1 cellular context compared by ENCODE assay signal in the genomic region with DNA sequence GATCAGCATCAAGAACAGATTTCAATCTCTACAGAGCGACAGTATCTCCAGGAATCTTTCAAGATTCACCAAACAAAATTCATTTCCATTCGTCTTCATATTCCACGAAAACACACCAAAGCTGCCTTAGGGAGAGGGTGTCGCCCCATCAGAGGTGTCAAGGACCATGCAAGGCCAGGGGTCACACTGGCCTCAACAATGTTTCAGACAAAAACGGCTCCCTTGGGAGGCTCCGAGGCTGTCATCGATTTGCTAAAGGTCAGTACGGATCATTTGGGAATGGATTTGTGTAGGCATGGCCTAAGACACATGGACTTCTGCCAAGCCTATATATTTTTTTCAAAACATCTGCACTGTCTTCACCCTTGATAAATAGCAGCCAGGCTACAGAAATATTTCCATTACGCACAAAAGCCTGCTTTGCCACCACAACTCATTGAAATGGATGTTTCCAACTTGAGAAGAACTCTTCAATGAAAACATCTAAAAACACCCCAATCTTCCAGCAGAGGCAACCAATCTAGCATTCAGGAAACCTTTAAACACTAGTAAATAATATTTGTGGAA.
TF ChIP-seq lines count a peak whose summit lies in the region.

No MANE protein-coding gene starts in this region.

TF ChIP-seq in HEK293, 187 proteins besides CTCF, POLR2A, EP300 and RAD21:
- TF ChIP-seq, protein P1, sequence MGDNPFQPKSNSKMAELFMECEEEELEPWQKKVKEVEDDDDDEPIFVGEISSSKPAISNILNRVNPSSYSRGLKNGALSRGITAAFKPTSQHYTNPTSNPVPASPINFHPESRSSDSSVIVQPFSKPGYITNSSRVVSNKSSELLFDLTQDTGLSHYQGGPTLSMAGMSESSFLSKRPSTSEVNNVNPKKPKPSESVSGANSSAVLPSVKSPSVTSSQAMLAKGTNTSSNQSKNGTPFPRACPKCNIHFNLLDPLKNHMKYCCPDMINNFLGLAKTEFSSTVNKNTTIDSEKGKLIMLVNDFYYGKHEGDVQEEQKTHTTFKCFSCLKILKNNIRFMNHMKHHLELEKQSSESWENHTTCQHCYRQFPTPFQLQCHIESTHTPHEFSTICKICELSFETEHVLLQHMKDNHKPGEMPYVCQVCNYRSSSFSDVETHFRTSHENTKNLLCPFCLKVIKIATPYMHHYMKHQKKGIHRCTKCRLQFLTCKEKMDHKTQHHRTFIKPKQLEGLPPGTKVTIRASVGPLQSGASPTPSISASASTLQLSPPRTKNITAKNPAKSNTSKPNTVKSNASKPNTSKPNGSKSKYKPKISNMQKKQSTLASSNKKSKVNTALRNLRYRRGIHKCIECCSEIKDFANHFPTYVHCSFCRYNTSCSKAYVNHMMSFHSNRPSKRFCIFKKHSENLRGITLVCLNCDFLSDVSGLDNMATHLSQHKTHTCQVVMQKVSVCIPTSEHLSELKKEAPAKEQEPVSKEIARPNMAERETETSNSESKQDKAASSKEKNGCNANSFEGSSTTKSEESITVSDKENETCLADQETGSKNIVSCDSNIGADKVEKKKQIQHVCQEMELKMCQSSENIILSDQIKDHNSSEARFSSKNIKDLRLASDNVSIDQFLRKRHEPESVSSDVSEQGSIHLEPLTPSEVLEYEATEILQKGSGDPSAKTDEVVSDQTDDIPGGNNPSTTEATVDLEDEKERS (tag by site-specific recombination; IDR thresholded peaks at IDR 0.05), result no peak
- no peak for TF ChIP-seq ZNF664 (tag by site-specific recombination; IDR thresholded peaks at IDR 0.05)
- no peak for TF ChIP-seq ZNF560 (tag by site-specific recombination; IDR thresholded peaks at IDR 0.05; ENCODE audit: borderline replicate concordance)
- no peak for TF ChIP-seq ZNF707 (tag by site-specific recombination; IDR thresholded peaks at IDR 0.05)
- TF ChIP-seq ZNF423 (tag by site-specific recombination; IDR thresholded peaks at IDR 0.05), result no peak
- no peak for TF ChIP-seq ZNF792 (tag by site-specific recombination; IDR thresholded peaks at IDR 0.05)
- TF ChIP-seq ZNF292 (tag by site-specific recombination; IDR thresholded peaks at IDR 0.05; ENCODE audit: borderline replicate concordance, low read depth), result no peak
- TF ChIP-seq ZNF514 (tag by site-specific recombination; IDR thresholded peaks at IDR 0.05), result no peak
- no peak for TF ChIP-seq ZNF555 (tag by site-specific recombination; conservative IDR thresholded peaks at IDR 0.05)
- TF ChIP-seq, protein P2, sequence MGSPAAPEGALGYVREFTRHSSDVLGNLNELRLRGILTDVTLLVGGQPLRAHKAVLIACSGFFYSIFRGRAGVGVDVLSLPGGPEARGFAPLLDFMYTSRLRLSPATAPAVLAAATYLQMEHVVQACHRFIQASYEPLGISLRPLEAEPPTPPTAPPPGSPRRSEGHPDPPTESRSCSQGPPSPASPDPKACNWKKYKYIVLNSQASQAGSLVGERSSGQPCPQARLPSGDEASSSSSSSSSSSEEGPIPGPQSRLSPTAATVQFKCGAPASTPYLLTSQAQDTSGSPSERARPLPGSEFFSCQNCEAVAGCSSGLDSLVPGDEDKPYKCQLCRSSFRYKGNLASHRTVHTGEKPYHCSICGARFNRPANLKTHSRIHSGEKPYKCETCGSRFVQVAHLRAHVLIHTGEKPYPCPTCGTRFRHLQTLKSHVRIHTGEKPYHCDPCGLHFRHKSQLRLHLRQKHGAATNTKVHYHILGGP (tag by site-specific recombination; IDR thresholded peaks at IDR 0.05), result no peak
- no peak for TF ChIP-seq ZNF140 (tag by site-specific recombination; IDR thresholded peaks at IDR 0.05)
- TF ChIP-seq ZNF169 (tag by site-specific recombination; IDR thresholded peaks at IDR 0.05), result no peak
- TF ChIP-seq, protein P3, sequence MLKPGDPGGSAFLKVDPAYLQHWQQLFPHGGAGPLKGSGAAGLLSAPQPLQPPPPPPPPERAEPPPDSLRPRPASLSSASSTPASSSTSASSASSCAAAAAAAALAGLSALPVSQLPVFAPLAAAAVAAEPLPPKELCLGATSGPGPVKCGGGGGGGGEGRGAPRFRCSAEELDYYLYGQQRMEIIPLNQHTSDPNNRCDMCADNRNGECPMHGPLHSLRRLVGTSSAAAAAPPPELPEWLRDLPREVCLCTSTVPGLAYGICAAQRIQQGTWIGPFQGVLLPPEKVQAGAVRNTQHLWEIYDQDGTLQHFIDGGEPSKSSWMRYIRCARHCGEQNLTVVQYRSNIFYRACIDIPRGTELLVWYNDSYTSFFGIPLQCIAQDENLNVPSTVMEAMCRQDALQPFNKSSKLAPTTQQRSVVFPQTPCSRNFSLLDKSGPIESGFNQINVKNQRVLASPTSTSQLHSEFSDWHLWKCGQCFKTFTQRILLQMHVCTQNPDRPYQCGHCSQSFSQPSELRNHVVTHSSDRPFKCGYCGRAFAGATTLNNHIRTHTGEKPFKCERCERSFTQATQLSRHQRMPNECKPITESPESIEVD (tag by site-specific recombination; IDR thresholded peaks at IDR 0.05), result no peak
- TF ChIP-seq, protein P4, sequence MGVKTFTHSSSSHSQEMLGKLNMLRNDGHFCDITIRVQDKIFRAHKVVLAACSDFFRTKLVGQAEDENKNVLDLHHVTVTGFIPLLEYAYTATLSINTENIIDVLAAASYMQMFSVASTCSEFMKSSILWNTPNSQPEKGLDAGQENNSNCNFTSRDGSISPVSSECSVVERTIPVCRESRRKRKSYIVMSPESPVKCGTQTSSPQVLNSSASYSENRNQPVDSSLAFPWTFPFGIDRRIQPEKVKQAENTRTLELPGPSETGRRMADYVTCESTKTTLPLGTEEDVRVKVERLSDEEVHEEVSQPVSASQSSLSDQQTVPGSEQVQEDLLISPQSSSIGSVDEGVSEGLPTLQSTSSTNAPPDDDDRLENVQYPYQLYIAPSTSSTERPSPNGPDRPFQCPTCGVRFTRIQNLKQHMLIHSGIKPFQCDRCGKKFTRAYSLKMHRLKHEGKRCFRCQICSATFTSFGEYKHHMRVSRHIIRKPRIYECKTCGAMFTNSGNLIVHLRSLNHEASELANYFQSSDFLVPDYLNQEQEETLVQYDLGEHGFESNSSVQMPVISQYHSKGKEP (tag by site-specific recombination; IDR thresholded peaks at IDR 0.05), result no peak
- no peak for TF ChIP-seq YY2 (tag by site-specific recombination; IDR thresholded peaks at IDR 0.05)
- no peak for TF ChIP-seq ZNF843 (tag by site-specific recombination; IDR thresholded peaks at IDR 0.05)
- TF ChIP-seq, protein P5, sequence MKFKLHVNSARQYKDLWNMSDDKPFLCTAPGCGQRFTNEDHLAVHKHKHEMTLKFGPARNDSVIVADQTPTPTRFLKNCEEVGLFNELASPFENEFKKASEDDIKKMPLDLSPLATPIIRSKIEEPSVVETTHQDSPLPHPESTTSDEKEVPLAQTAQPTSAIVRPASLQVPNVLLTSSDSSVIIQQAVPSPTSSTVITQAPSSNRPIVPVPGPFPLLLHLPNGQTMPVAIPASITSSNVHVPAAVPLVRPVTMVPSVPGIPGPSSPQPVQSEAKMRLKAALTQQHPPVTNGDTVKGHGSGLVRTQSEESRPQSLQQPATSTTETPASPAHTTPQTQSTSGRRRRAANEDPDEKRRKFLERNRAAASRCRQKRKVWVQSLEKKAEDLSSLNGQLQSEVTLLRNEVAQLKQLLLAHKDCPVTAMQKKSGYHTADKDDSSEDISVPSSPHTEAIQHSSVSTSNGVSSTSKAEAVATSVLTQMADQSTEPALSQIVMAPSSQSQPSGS (tag by site-specific recombination; IDR thresholded peaks at IDR 0.05; ENCODE audit: low read depth), result no peak
